ENCODE assay signal across 34 cellular contexts in the genomic region with DNA sequence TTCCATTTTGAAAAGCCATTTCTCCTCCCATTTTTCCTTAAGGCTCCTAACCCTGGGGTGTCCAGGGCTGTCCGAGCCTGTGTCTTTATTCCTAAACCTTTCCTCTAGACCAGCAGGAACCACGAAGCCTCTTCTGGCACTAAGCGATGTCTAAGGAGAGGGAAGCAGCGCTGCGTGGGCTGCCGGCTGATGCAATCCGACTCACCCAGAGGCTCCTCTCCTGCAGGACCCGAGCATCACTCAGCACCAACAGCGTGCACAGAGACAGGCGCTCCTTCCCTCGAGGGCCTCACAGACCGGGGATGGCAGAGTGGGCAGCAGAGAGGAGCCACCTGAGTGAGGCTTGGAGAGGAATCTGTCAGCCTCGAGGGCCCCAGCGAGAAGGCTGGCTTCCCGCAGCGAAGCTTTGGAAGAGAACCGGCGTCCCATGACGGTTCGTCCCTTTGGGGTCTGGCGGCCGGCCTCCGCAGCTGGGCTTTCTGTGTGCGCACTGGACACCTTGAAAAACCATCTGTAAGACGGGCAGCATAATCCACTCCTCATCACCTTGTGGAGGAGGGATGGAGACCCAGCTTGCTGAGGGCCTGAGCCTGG.
DNase-seq lines count a peak whose midpoint lies in the region; TF ChIP-seq lines count a peak whose summit lies in the region.
"Had no signal": no experiment of that assay in that cellular context is flagged by ENCODE, and none has a peak within 500 bp of the region (broad histone marks: within the 10 kb centered on the region; RNA-seq: fewer than 3 reads in every experiment).

No MANE protein-coding gene starts in this region.

- intact Hi-C loops in CD4-positive, alpha-beta memory T cell (cut with micrococcal nuclease) = no loop called here

- DNase-seq in H7 (peak; percentile 42), Peyer's patch (peak in 2 of 3 donors; percentile 30 to 32), chondrocyte (ENCODE audit: low spot score) (no peak), neuronal stem cell (ENCODE audit: low spot score) (no peak), Ammon's horn (ENCODE audit: low spot score) (no peak), NCI-H82 treated with DMSO at 0.1 percent for 48 hours (lab: John Stamatoyannopoulos, UW; ENCODE audit: unreplicated experiment) (no peak), mesenteric fat pad (ENCODE audit: low spot score) (no peak)
- DNase-seq in CD4-positive, alpha-beta memory T cell = no peak
- DNase-seq: activated CD4-positive, alpha-beta T cell treated with anti-CD3 and anti-CD28 coated beads, Interleukin-2, amount 10 ng/mL, durations not matched to agents 24 days and 14 days; activated effector memory CD4-positive, alpha-beta T cell treated with Interleukin-2 at 50 U/mL for 16 hours; activated naive CD8-positive, alpha-beta T cell treated with anti-CD3 and anti-CD28 coated beads, Interleukin-2, amount 10 ng/mL, durations not matched to agents 7 days and 5 days; CD8-positive, alpha-beta T cell; dermis blood vessel endothelial cell; foreskin fibroblast; HCEC 1CT; Karpas-422; naive thymus-derived CD8-positive, alpha-beta T cell; NCI-H1436; NCI-H2081; NCI-H526; PC-9; SIG-M5; small intestine; stimulated activated CD4-positive, alpha-beta T cell treated with anti-CD3 and anti-CD28 coated beads, Interleukin-1b, Interleukin-23, amount 100 ng/mL, for 48 hours; stimulated activated CD8-positive, alpha-beta memory T cell treated with anti-CD3 and anti-CD28 coated beads, Interleukin-4, amount 100 ng/mL, for 48 hours; SW 1271; T-helper 9 cell; uterus; WERI-Rb-1 had no signal

- H3K14ac ChIP-seq in neuronal stem cell (ENCODE audit: low read length) = no peak overlapping the region

- H3K4me3 ChIP-seq in H7 (ENCODE audit: insufficient read depth, low read depth, low read length) (no peak overlapping the region), Peyer's patch (no peak overlapping the region), neuronal stem cell (ENCODE audit: low read length in 2 of 2) (no peak overlapping the region)
- H3K4me3 ChIP-seq in CD4-positive, alpha-beta memory T cell (ENCODE audit: low read length in 2 of 2) = no peak overlapping the region
- H3K4me3 ChIP-seq: left lung, PC-9, uterus had no signal

- no peak overlapping the region for H3K23ac ChIP-seq in neuronal stem cell (ENCODE audit: low read depth, low read length, poor library complexity)

- peak overlapping the region; percentile 49 for H2BK5ac ChIP-seq in neuronal stem cell (ENCODE audit: low read length)

- H3K27ac ChIP-seq in Peyer's patch = no peak overlapping the region
- no peak overlapping the region for H3K27ac ChIP-seq in neuronal stem cell (replicated peaks; ENCODE audit: low read length)
- H3K27ac ChIP-seq in CD4-positive, alpha-beta memory T cell (ENCODE audit: low read depth, low read length) = no peak overlapping the region
- H3K27ac ChIP-seq: left lung, parathyroid adenoma, PC-9, uterus, WERI-Rb-1 had no signal

- no peaks in the 10 kb centered on the region for H3K36me3 Mint-ChIP-seq in chondrocyte (ENCODE audit: low read depth)
- H3K36me3 Mint-ChIP-seq in CD4-positive, alpha-beta memory T cell = no peaks in the 10 kb centered on the region
- H3K36me3 Mint-ChIP-seq: activated naive CD8-positive, alpha-beta T cell treated with anti-CD3 and anti-CD28 coated beads, Interleukin-2, amount 10 ng/mL, durations not matched to agents 7 days and 5 days; CD8-positive, alpha-beta T cell; naive thymus-derived CD8-positive, alpha-beta T cell had no signal

- no peak overlapping the region for H4K91ac ChIP-seq in neuronal stem cell (ENCODE audit: low read depth, low read length, poor library complexity)

- H3K79me1 ChIP-seq in neuronal stem cell (ENCODE audit: low read depth, low read length) = no peaks in the 10 kb centered on the region

- H3K4me1 Mint-ChIP-seq in chondrocyte (ENCODE audit: low read depth) = peaks cover 51% of the 10 kb centered on the region
- H3K4me1 Mint-ChIP-seq in CD4-positive, alpha-beta memory T cell = no peaks in the 10 kb centered on the region
- H3K4me1 Mint-ChIP-seq: activated CD4-positive, alpha-beta T cell treated with anti-CD3 and anti-CD28 coated beads, Interleukin-2, amount 10 ng/mL, durations not matched to agents 24 days and 14 days; activated naive CD8-positive, alpha-beta T cell treated with anti-CD3 and anti-CD28 coated beads, Interleukin-2, amount 10 ng/mL, durations not matched to agents 7 days and 5 days; B cell; central memory CD8-positive, alpha-beta T cell had no signal

- no peak overlapping the region for H3K4ac ChIP-seq in neuronal stem cell (ENCODE audit: low read length)

- H4K8ac ChIP-seq in neuronal stem cell (ENCODE audit: low read depth, low read length) = no peak overlapping the region

- POLR2A ChIA-PET in CD4-positive, alpha-beta memory T cell (lab: Charles Lee; ENCODE audit: partially characterized antibody) = no interaction called here

- no peaks in the 10 kb centered on the region for H3K27me3 Mint-ChIP-seq in chondrocyte (ENCODE audit: low read depth)
- peaks cover 0 to 4% of the 10 kb centered on the region in 2 donors for H3K27me3 Mint-ChIP-seq in CD4-positive, alpha-beta memory T cell

- no peak overlapping the region for H3K9ac ChIP-seq in neuronal stem cell (ENCODE audit: low read depth, low read length, poor library complexity)
- H3K9ac ChIP-seq: parathyroid adenoma had no signal

- peak overlapping the region; percentile 58 for H2AK5ac ChIP-seq in neuronal stem cell (ENCODE audit: low read depth, low read length)

- CTCF ChIA-PET in CD4-positive, alpha-beta memory T cell (lab: Charles Lee; ENCODE audit: partially characterized antibody) = no interaction called here

- no peak overlapping the region for H3K4me2 ChIP-seq in neuronal stem cell (ENCODE audit: insufficient read depth, low read length, poor library complexity, severe bottlenecking)
- H3K4me2 ChIP-seq: PC-9 had no signal

- H3K4me1 ChIP-seq in Peyer's patch = no peaks in the 10 kb centered on the region
- H3K4me1 ChIP-seq in neuronal stem cell (ENCODE audit: control insufficient read depth in 2 of 2, insufficient read depth in 1 of 2, low read depth in 1 of 2, low read length in 2 of 2) = peaks cover 0 to 9% of the 10 kb centered on the region in 2 donors
- no peaks in the 10 kb centered on the region for H3K4me1 ChIP-seq in CD4-positive, alpha-beta memory T cell (ENCODE audit: insufficient read depth, low read length)
- H3K4me1 ChIP-seq: left lung, parathyroid adenoma, uterus had no signal

- no peak overlapping the region for H2BK120ac ChIP-seq in neuronal stem cell (ENCODE audit: low read depth, low read length)

- no peaks in the 10 kb centered on the region for H3K9me3 ChIP-seq in Peyer's patch
- no peaks in the 10 kb centered on the region for H3K9me3 ChIP-seq in neuronal stem cell (replicated peaks in 1 of 2; ENCODE audit: control insufficient read depth in 2 of 2, insufficient read depth in 1 of 2, low read depth in 1 of 2, low read length in 2 of 2)
- no peaks in the 10 kb centered on the region for H3K9me3 ChIP-seq in CD4-positive, alpha-beta memory T cell (ENCODE audit: control insufficient read depth in 1 of 2, low read length in 2 of 2)
- H3K9me3 ChIP-seq: left lung, uterus had no signal

- WGBS in neuronal stem cell (ENCODE audit: extremely low coverage in 2 of 2, insufficient read length in 2 of 2, insufficient replicate concordance in 1 of 2), 2 donors = no CpG with 5 or more reads among the region's 25 CpGs

- H2AFZ ChIP-seq in neuronal stem cell (ENCODE audit: low read length) = no peak overlapping the region
- H2AFZ ChIP-seq: parathyroid adenoma, PC-9 had no signal

- peak overlapping the region; percentile 93 for H2BK15ac ChIP-seq in neuronal stem cell (ENCODE audit: low read length)

- peak overlapping the region; percentile 53 for H3K18ac ChIP-seq in neuronal stem cell (ENCODE audit: low read length)

- H3K27me3 ChIP-seq in H7 (ENCODE audit: control insufficient read depth, insufficient read depth, low read length) (no peaks in the 10 kb centered on the region), Peyer's patch (no peaks in the 10 kb centered on the region), neuronal stem cell (ENCODE audit: control insufficient read depth in 3 of 3, insufficient read depth in 3 of 3, low read depth in 1 of 3, low read length in 3 of 3) (no peaks in the 10 kb centered on the region)
- H3K27me3 ChIP-seq in CD4-positive, alpha-beta memory T cell (ENCODE audit: insufficient read depth, low read length) = no peaks in the 10 kb centered on the region

- H3K27ac Mint-ChIP-seq in chondrocyte (ENCODE audit: unreplicated experiment) = peak overlapping the region; percentile 99
- H3K27ac Mint-ChIP-seq in CD4-positive, alpha-beta memory T cell = no peak overlapping the region
- H3K27ac Mint-ChIP-seq: activated CD4-positive, alpha-beta T cell treated with anti-CD3 and anti-CD28 coated beads, Interleukin-2, amount 10 ng/mL, durations not matched to agents 24 days and 14 days; activated naive CD8-positive, alpha-beta T cell treated with anti-CD3 and anti-CD28 coated beads, Interleukin-2, amount 10 ng/mL, durations not matched to agents 7 days and 5 days; B cell; CD8-positive, alpha-beta T cell; naive thymus-derived CD8-positive, alpha-beta T cell; stimulated activated naive CD8-positive, alpha-beta T cell treated with anti-CD3 and anti-CD28 coated beads, Interleukin-15, Interleukin-2, amounts not matched to agents 100 ng/mL and 50 ng/mL, for 24 hours had no signal

- no peak overlapping the region for H2BK12ac ChIP-seq in neuronal stem cell (ENCODE audit: low read length)

- TF ChIP-seq POLR2A in Peyer's patch (IDR thresholded peaks at IDR 0.05) = no peak

- H3K4me3 Mint-ChIP-seq in chondrocyte (ENCODE audit: unreplicated experiment) = no peak overlapping the region
- H3K4me3 Mint-ChIP-seq in CD4-positive, alpha-beta memory T cell = no peak overlapping the region
- H3K4me3 Mint-ChIP-seq: activated CD4-positive, alpha-beta T cell treated with anti-CD3 and anti-CD28 coated beads, Interleukin-2, amount 10 ng/mL, durations not matched to agents 24 days and 14 days; activated naive CD8-positive, alpha-beta T cell treated with anti-CD3 and anti-CD28 coated beads, Interleukin-2, amount 10 ng/mL, durations not matched to agents 7 days and 5 days; B cell; CD8-positive, alpha-beta T cell; central memory CD8-positive, alpha-beta T cell; naive thymus-derived CD8-positive, alpha-beta T cell; stimulated activated naive CD8-positive, alpha-beta T cell treated with anti-CD3 and anti-CD28 coated beads, Interleukin-15, Interleukin-2, amounts not matched to agents 100 ng/mL and 50 ng/mL, for 24 hours had no signal

- TF ChIP-seq CTCF in Peyer's patch (IDR thresholded peaks at IDR 0.05) (no peak), chondrocyte (IDR thresholded peaks at IDR 0.05) (no peak)

- H3K36me3 ChIP-seq in H7 (replicated peaks; ENCODE audit: control insufficient read depth, insufficient read depth, low read length) (no peaks in the 10 kb centered on the region), Peyer's patch (no peaks in the 10 kb centered on the region), neuronal stem cell (replicated peaks in 1 of 2; ENCODE audit: control insufficient read depth in 2 of 2, insufficient read depth in 2 of 2, low read length in 2 of 2) (no peaks in the 10 kb centered on the region)
- H3K36me3 ChIP-seq in CD4-positive, alpha-beta memory T cell (ENCODE audit: insufficient read depth, low read length) = no peaks in the 10 kb centered on the region
- H3K36me3 ChIP-seq: left lung, uterus, WERI-Rb-1 had no signal

- no peaks in the 10 kb centered on the region for H3K9me3 Mint-ChIP-seq in chondrocyte (ENCODE audit: low read depth)
- no peaks in the 10 kb centered on the region for H3K9me3 Mint-ChIP-seq in CD4-positive, alpha-beta memory T cell
- H3K9me3 Mint-ChIP-seq: activated CD4-positive, alpha-beta T cell treated with anti-CD3 and anti-CD28 coated beads, Interleukin-2, amount 10 ng/mL, durations not matched to agents 24 days and 14 days; activated naive CD8-positive, alpha-beta T cell treated with anti-CD3 and anti-CD28 coated beads, Interleukin-2, amount 10 ng/mL, durations not matched to agents 7 days and 5 days; CD8-positive, alpha-beta T cell; central memory CD8-positive, alpha-beta T cell; naive thymus-derived CD8-positive, alpha-beta T cell; stimulated activated naive CD8-positive, alpha-beta T cell treated with anti-CD3 and anti-CD28 coated beads, Interleukin-15, Interleukin-2, amounts not matched to agents 100 ng/mL and 50 ng/mL, for 24 hours had no signal

Comparison
In these comparisons a context has a peak if more than half of its experiments do, and no peak if none do; other contexts are left out.
1. DNase-seq: peak in H7 (single experiment) and Peyer's patch (2 of 3); none in chondrocyte (single experiment), neuronal stem cell (single experiment), Ammon's horn (single experiment), CD4-positive, alpha-beta memory T cell (0 of 5), NCI-H82 treated with DMSO at 0.1 percent for 48 hours (single experiment) and mesenteric fat pad (single experiment).